11 cellular contexts compared by ENCODE assay signal in the genomic region with DNA sequence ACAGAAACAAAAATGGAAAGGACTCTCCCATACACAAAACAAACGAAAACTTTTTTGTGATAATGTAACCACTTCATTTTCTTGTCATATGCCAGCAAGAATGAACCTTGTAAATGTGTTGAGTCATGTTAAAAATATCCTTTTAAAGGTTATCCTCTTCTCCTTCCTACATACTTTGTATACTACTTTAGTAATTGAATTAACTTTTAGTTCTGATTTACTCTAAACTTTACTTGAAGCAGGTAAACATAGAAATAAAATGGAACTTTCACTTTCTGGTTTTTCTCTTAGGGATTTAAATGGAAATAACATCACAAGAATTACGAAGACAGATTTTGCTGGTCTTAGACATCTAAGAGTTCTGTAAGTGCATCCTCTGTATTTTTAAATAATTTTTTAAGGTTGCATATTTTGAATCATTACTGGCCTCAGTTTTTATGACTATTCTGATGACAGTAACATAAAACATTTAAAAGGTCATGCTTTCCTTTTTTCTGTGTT. TPM values are rescaled to one million over a fixed set of nuclear protein-coding genes. Genes with fewer than 3 reads are reported as not detected.
A peak's percentile ranks its signal among the peaks of the same experiment; 100 is the strongest.
DNase-seq lines count a peak whose midpoint lies in the region; ATAC-seq and TF ChIP-seq lines count a peak whose summit lies in the region.
"Had no signal": no experiment of that assay in that cellular context is flagged by ENCODE, and none has a peak within 500 bp of the region (broad histone marks: within the 10 kb centered on the region; RNA-seq: fewer than 3 reads in every experiment).

No MANE protein-coding gene starts in this region.

- BruUV-seq in A673 (replicated peaks; lab: Mats Ljungman, UMichigan): no TSS peak

- H3K9me3 ChIP-seq in A673 (ENCODE audit: low read depth, low read length, poor library complexity, severe bottlenecking) (no peaks in the 10 kb centered on the region), HUES64 (ENCODE audit: insufficient read depth, low read depth, low read length) (no peaks in the 10 kb centered on the region), esophagus muscularis mucosa (no peaks in the 10 kb centered on the region), neural cell (ENCODE audit: low read length) (no peaks in the 10 kb centered on the region), mucosa of descending colon (no peaks in the 10 kb centered on the region)

- CTCF ChIA-PET in A673 (lab: Charles Lee): no interaction called here

- H3K9ac ChIP-seq in HUES64 (ENCODE audit: low read depth, low read length) (no peak overlapping the region), neural cell (ENCODE audit: low read length) (no peak overlapping the region)

- TF ChIP-seq POLR2A in esophagus muscularis mucosa (IDR thresholded peaks at IDR 0.05; ENCODE audit: low read depth): no peak

- H3K27me3 ChIP-seq in A673 (replicated peaks; ENCODE audit: insufficient read depth, low read depth, low read length, poor library complexity): no peaks in the 10 kb centered on the region
- peaks cover 62% of the 10 kb centered on the region for H3K27me3 ChIP-seq in HUES64 (ENCODE audit: insufficient read depth, low read length)
- H3K27me3 ChIP-seq in esophagus muscularis mucosa: peaks cover 0 to 14% (median 2%) of the 10 kb centered on the region in 4 donors
- peaks cover 46% of the 10 kb centered on the region for H3K27me3 ChIP-seq in neural cell (ENCODE audit: insufficient read depth, low read depth, low read length)

- no peak for TF ChIP-seq EP300 in esophagus muscularis mucosa (IDR thresholded peaks at IDR 0.05)
- no peak for TF ChIP-seq EP300 in neural cell (conservative IDR thresholded peaks at IDR 0.05; ENCODE audit: poor library complexity, severe bottlenecking)

- ATAC-seq in mucosa of descending colon: no peak
- no peak for ATAC-seq in GM19455 (IDR thresholded peaks at IDR 0.05; ENCODE audit: unreplicated experiment)
- ATAC-seq: left colon had no signal

- no peaks in the 10 kb centered on the region for H3F3A ChIP-seq in neural cell (ENCODE audit: insufficient read depth, low read length, poor library complexity, severe bottlenecking)

- intact Hi-C loops in A673 (cut with micrococcal nuclease; ENCODE audit: unreplicated experiment): loop anchor here (5.0 kb wide), 1 partner anchor 161 kb away; no protein-coding TSS in a partner anchor
- intact Hi-C loops in esophagus muscularis mucosa (cut with DNase I): no loop called here
- intact Hi-C loops in mucosa of descending colon (cut with DNase I, micrococcal nuclease): no loop called here

- H3K79me2 ChIP-seq in neural cell (replicated peaks; ENCODE audit: insufficient read depth, low read length): peaks cover 46% of the 10 kb centered on the region

- H3K4me3 ChIP-seq in A673 (ENCODE audit: low read depth, low read length, poor library complexity, severe bottlenecking): peak overlapping the region; percentile 80
- peak overlapping the region; percentile 22; the same call in 1 of the 2 replicates for H3K4me3 ChIP-seq in HUES64 (ENCODE audit: low read length)
- peak overlapping the region; percentile 78 to 89 (median 84) for H3K4me3 ChIP-seq in esophagus muscularis mucosa
- H3K4me3 ChIP-seq in neural cell (ENCODE audit: low read length): peak overlapping the region; percentile 87
- H3K4me3 ChIP-seq in mucosa of descending colon: no peak overlapping the region

- H3K27ac ChIP-seq in A673 (ENCODE audit: low read depth, low read length, poor library complexity, severe bottlenecking) (no peak overlapping the region), HUES64 (ENCODE audit: low read depth, low read length) (no peak overlapping the region), esophagus muscularis mucosa (replicated peaks in 1 of 4) (peak overlapping the region; percentile 80 to 88 (median 86)), neural cell (ENCODE audit: low read length) (no peak overlapping the region)

- TF ChIP-seq RAD21 in neural cell (conservative IDR thresholded peaks at IDR 0.05): no peak

- H3K9me2 ChIP-seq in neural cell (ENCODE audit: insufficient read depth, low read length): no peaks in the 10 kb centered on the region

- H3K4me2 ChIP-seq in neural cell (ENCODE audit: low read length): peak overlapping the region; percentile 85

- TF ChIP-seq CTCF in A673 (conservative IDR thresholded peaks at IDR 0.05; ENCODE audit: low read depth, low read length) (no peak), esophagus muscularis mucosa (IDR thresholded peaks at IDR 0.05) (no peak), neural cell (IDR thresholded peaks at IDR 0.05; ENCODE audit: poor library complexity, severe bottlenecking) (no peak), mucosa of descending colon (IDR thresholded peaks at IDR 0.05) (no peak)

- no peak for DNase-seq in A673 (ENCODE audit: low spot score)
- no peak for DNase-seq in esophagus muscularis mucosa (ENCODE audit: extremely low spot score)
- DNase-seq in mucosa of descending colon: no peak
- DNase-seq in stimulated activated CD4-positive, alpha-beta T cell treated with anti-CD3 and anti-CD28 coated beads, Interleukin-2, amount 100 ng/mL, for 48 hours: no peak
- DNase-seq in COLO668 (lab: John Stamatoyannopoulos, UW; ENCODE audit: unreplicated experiment): no peak
- DNase-seq: activated CD8-positive, alpha-beta memory T cell treated with anti-CD3 and anti-CD28 coated beads, Interleukin-2, amount 50 U/mL, for 48 hours; left colon; stimulated activated CD4-positive, alpha-beta T cell treated with anti-CD3 and anti-CD28 coated beads, Interleukin-15, amount 100 ng/mL, for 24 hours had no signal

- no peak overlapping the region for H2AFZ ChIP-seq in neural cell (ENCODE audit: low read depth, low read length)

- H3K4me1 ChIP-seq in A673 (ENCODE audit: insufficient read depth, low read length, poor library complexity, severe bottlenecking): peaks cover 33% of the 10 kb centered on the region
- peaks cover 36% of the 10 kb centered on the region for H3K4me1 ChIP-seq in HUES64 (ENCODE audit: insufficient read depth, low read length)
- H3K4me1 ChIP-seq in esophagus muscularis mucosa: peaks cover 14 to 74% (median 50%) of the 10 kb centered on the region in 4 donors
- peaks cover 20% of the 10 kb centered on the region for H3K4me1 ChIP-seq in mucosa of descending colon (ENCODE audit: low read depth)

- no CpG with 5 or more reads among the region's 2 CpGs for WGBS in HUES64
- 44% methylated on average over 2 of the region's 2 CpGs for WGBS in esophagus muscularis mucosa

- no peaks in the 10 kb centered on the region for H3K36me3 ChIP-seq in A673 (ENCODE audit: insufficient read depth, low read length, poor library complexity, severe bottlenecking)
- peaks cover 3% of the 10 kb centered on the region; the same call in 1 of the 2 replicates for H3K36me3 ChIP-seq in HUES64 (ENCODE audit: insufficient read depth, low read length)
- no peaks in the 10 kb centered on the region for H3K36me3 ChIP-seq in esophagus muscularis mucosa
- no peaks in the 10 kb centered on the region for H3K36me3 ChIP-seq in neural cell (ENCODE audit: insufficient read depth, low read length)
- no peaks in the 10 kb centered on the region for H3K36me3 ChIP-seq in mucosa of descending colon (ENCODE audit: low read depth)

- no peaks in the 10 kb centered on the region for H4K20me1 ChIP-seq in neural cell (ENCODE audit: insufficient read depth)

- POLR2A ChIA-PET in A673 (lab: Charles Lee; ENCODE audit: low non-redundant PET): no interaction called here

TF ChIP-seq in neural cell, 6 proteins besides CTCF, POLR2A, EP300 and RAD21:
- TF ChIP-seq MXI1 (conservative IDR thresholded peaks at IDR 0.05; ENCODE audit: poor library complexity, severe bottlenecking) (no peak), SMC3 (conservative IDR thresholded peaks at IDR 0.05; ENCODE audit: poor library complexity) (no peak), EZH2 (IDR thresholded peaks at IDR 0.05; ENCODE audit: borderline replicate concordance, insufficient read depth, low read length, poor library complexity, severe bottlenecking) (no peak), POLR2AphosphoS5 (IDR thresholded peaks at IDR 0.05) (no peak), TAF1 (IDR thresholded peaks at IDR 0.05; ENCODE audit: low read depth) (no peak)
- TF ChIP-seq, protein P1, sequence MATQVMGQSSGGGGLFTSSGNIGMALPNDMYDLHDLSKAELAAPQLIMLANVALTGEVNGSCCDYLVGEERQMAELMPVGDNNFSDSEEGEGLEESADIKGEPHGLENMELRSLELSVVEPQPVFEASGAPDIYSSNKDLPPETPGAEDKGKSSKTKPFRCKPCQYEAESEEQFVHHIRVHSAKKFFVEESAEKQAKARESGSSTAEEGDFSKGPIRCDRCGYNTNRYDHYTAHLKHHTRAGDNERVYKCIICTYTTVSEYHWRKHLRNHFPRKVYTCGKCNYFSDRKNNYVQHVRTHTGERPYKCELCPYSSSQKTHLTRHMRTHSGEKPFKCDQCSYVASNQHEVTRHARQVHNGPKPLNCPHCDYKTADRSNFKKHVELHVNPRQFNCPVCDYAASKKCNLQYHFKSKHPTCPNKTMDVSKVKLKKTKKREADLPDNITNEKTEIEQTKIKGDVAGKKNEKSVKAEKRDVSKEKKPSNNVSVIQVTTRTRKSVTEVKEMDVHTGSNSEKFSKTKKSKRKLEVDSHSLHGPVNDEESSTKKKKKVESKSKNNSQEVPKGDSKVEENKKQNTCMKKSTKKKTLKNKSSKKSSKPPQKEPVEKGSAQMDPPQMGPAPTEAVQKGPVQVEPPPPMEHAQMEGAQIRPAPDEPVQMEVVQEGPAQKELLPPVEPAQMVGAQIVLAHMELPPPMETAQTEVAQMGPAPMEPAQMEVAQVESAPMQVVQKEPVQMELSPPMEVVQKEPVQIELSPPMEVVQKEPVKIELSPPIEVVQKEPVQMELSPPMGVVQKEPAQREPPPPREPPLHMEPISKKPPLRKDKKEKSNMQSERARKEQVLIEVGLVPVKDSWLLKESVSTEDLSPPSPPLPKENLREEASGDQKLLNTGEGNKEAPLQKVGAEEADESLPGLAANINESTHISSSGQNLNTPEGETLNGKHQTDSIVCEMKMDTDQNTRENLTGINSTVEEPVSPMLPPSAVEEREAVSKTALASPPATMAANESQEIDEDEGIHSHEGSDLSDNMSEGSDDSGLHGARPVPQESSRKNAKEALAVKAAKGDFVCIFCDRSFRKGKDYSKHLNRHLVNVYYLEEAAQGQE (IDR thresholded peaks at IDR 0.05; ENCODE audit: borderline replicate concordance): no peak

RNA-seq across cellular contexts. Expression of gene SLIT2, which starts 4.7 kb away (rescaled TPM):
- 59.7 and 70.6 TPM in 2 replicates for total RNA-seq in A673 (2021)
- 12.5 TPM for polyA plus RNA-seq in HUES64 (2013, experiment 1 of 2)
- polyA plus RNA-seq in HUES64 (2013, experiment 2 of 2): 23.1 TPM
- 100 to 1,000 TPM in 1 of 4 donors, 10 to 100 TPM in 3; 82.3 to 101 (median 92.0) TPM for total RNA-seq in esophagus muscularis mucosa
- polyA plus RNA-seq in neural cell: 26.4 and 29.0 TPM in 2 replicates
- 57.5 and 71.7 TPM in 2 replicates for polyA minus RNA-seq in neural cell
- 10 to 100 TPM in 1 of 3 donors, 1 to 10 TPM in 2; 1.2 to 37.3 (median 4.2) TPM for total RNA-seq in mucosa of descending colon

Comparison
In these comparisons a context has a peak if more than half of its experiments do, and no peak if none do; other contexts are left out.
1. H3K27ac ChIP-seq: peak in esophagus muscularis mucosa (4 of 4); none in A673 (single experiment), HUES64 (single experiment) and neural cell (single experiment).